11 cellular contexts compared by ENCODE assay signal in the genomic region with DNA sequence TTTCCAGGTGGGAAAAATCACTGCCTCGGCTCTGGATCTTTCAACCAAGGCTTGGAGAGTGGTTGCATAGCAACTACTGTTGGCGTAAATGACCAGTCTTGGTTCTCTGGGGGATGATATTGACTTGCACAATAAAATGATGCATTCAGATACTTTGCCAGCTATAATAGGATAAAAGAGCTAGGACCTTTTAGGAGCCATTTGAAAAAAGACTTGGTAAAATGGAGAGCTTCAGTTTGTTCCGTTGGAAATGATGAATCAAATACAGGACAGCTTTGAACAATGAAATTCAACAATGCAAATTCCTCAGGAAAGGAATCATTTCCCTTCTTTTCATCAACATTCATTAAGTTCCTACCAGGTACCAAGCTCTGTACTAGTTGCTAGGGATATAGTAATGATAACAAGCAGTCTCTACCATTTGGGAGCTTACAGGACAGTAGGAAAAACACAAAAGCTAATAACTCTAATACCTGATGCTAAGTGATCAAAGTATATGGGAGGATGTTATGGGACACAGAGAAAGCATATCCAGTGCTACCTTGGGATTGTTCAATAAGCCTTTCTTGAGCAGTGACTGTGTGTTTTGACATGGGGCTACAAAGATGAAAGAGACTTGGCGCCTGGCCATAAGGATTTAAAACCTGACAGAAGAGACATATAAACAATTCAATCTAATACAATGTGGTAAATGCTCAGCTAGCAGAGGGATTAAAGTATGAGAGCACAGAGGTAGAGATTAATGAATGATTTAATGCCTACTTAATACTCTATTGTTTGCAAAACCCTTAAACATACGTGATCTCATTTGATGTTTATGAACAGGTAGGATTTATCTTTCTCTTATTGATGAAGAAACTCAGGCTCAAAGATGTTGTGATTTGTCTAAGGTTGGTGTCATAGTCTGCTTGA.
DNase-seq lines count a peak whose midpoint lies in the region; ATAC-seq, FAIRE-seq and TF ChIP-seq lines count a peak whose summit lies in the region.
"Had no signal": no experiment of that assay in that cellular context is flagged by ENCODE, and none has a peak within 500 bp of the region (broad histone marks: within the 10 kb centered on the region; RNA-seq: fewer than 3 reads in every experiment).

No MANE protein-coding gene starts in this region.

- H3K18ac ChIP-seq in mesendoderm (ENCODE audit: low read length) = no peak overlapping the region

- H3K79me2 ChIP-seq in mesendoderm (ENCODE audit: control insufficient read depth, insufficient read depth, low read length) (no peaks in the 10 kb centered on the region), HepG2 (ENCODE audit: insufficient read depth, low read length) (no peaks in the 10 kb centered on the region)

- no peak for FAIRE-seq in HepG2 (lab: Jason Lieb, UNC)

- H3K27ac Mint-ChIP-seq in CD4-positive, alpha-beta memory T cell = peak overlapping the region in 6 of 7 donors; percentile 2 to 84 (median 12)
- H3K27ac Mint-ChIP-seq in activated CD8-positive, alpha-beta T cell treated with anti-CD3 and anti-CD28 coated beads, Interleukin-2, amount 10 ng/mL, durations not matched to agents 7 days and 5 days = no peak overlapping the region

- H3K23ac ChIP-seq in mesendoderm (ENCODE audit: low read length) = peak overlapping the region; percentile 20

- no peaks in the 10 kb centered on the region for H3K27me3 ChIP-seq in CD4-positive, alpha-beta memory T cell (ENCODE audit: insufficient read depth, low read length)
- H3K27me3 ChIP-seq in endocrine pancreas (ENCODE audit: control insufficient read depth, insufficient read depth, low read length) (no peaks in the 10 kb centered on the region), mesendoderm (ENCODE audit: insufficient read depth, low read length, poor library complexity) (no peaks in the 10 kb centered on the region), HepG2 (ENCODE audit: control insufficient read depth in 1 of 2, insufficient read depth in 2 of 2, low read length in 2 of 2) (0 out of 5 replicates have a peak, but pooled peaks cover 0 to 3% of the 10 kb centered on the region in 2 experiments), tibial nerve (no peaks in the 10 kb centered on the region)
- H3K27me3 ChIP-seq: spleen had no signal

- H3K4me3 ChIP-seq in CD4-positive, alpha-beta memory T cell (ENCODE audit: low read length in 2 of 2) = no peak overlapping the region
- peak overlapping the region; percentile 38 for H3K4me3 ChIP-seq in endocrine pancreas (ENCODE audit: control insufficient read depth, insufficient read depth, low read length)
- no peak overlapping the region for H3K4me3 ChIP-seq in mesendoderm (ENCODE audit: low read length)
- H3K4me3 ChIP-seq in HepG2 (replicated peaks in 1 of 3; ENCODE audit: insufficient read depth in 1 of 3, low read depth in 2 of 3, low read length in 3 of 3) = no peak overlapping the region
- H3K4me3 ChIP-seq in tibial nerve = no peak overlapping the region
- H3K4me3 ChIP-seq: spleen had no signal

- no CpG with 5 or more reads among the region's 5 CpGs for WGBS in mesendoderm (ENCODE audit: extremely low coverage, insufficient coverage, low lambda C conversion rate)
- WGBS in HepG2 (ENCODE audit: low lambda C conversion rate) = 38% methylated on average over 5 of the region's 5 CpGs
- 74 to 77% methylated on average over 5 of the region's 5 CpGs for WGBS in tibial nerve, 2 donors

- TF ChIP-seq CTCF in HepG2 (CRISPR knock-in tag; IDR thresholded peaks at IDR 0.05) = no peak
- TF ChIP-seq CTCF in tibial nerve (IDR thresholded peaks at IDR 0.05) = no peak

- no peak overlapping the region for H2AFZ ChIP-seq in HepG2 (ENCODE audit: low read length)

- ATAC-seq in activated CD8-positive, alpha-beta T cell treated with anti-CD3 and anti-CD28 coated beads, Interleukin-2, amount 10 ng/mL, durations not matched to agents 7 days and 5 days = no peak
- ATAC-seq in HepG2 = no peak

- no peak overlapping the region for H3K4ac ChIP-seq in mesendoderm (ENCODE audit: low read depth, low read length)

- peaks cover 58 to 75% (median 69%) of the 10 kb centered on the region in 4 donors for H3K4me1 Mint-ChIP-seq in CD4-positive, alpha-beta memory T cell
- H3K4me1 Mint-ChIP-seq in activated CD8-positive, alpha-beta T cell treated with anti-CD3 and anti-CD28 coated beads, Interleukin-2, amount 10 ng/mL, durations not matched to agents 7 days and 5 days (ENCODE audit: low read depth) = peaks cover 54% of the 10 kb centered on the region

- peak overlapping the region in 2 of 8 donors; percentile 21 to 83 for H3K4me3 Mint-ChIP-seq in CD4-positive, alpha-beta memory T cell
- no peak overlapping the region for H3K4me3 Mint-ChIP-seq in activated CD8-positive, alpha-beta T cell treated with anti-CD3 and anti-CD28 coated beads, Interleukin-2, amount 10 ng/mL, durations not matched to agents 7 days and 5 days

- DNase-seq in CD4-positive, alpha-beta memory T cell = no peak
- DNase-seq in NCI-H2227 treated with DMSO at 0.1 percent for 48 hours (lab: John Stamatoyannopoulos, UW) = peak; percentile 4
- DNase-seq in mesendoderm = peak; percentile 8
- no peak for DNase-seq in activated CD8-positive, alpha-beta T cell treated with anti-CD3 and anti-CD28 coated beads, Interleukin-2, amount 10 ng/mL, durations not matched to agents 7 days and 5 days
- no peak for DNase-seq in HepG2 (ENCODE audit: low spot score)
- DNase-seq in stimulated activated CD8-positive, alpha-beta memory T cell treated with anti-CD3 and anti-CD28 coated beads, Interleukin-4, amount 100 ng/mL, for 48 hours = no peak
- DNase-seq in tibial nerve (ENCODE audit: low spot score in 2 of 2) = no peak
- DNase-seq: activated naive CD4-positive, alpha-beta T cell treated with anti-CD3 and anti-CD28 coated beads, Interleukin-2, amount 50 U/mL, for 16 hours; NCI-H1694 treated with DMSO at 0.1 percent for 48 hours; spleen had no signal

- no peak for TF ChIP-seq RAD21 in HepG2 (CRISPR knock-in tag; IDR thresholded peaks at IDR 0.05)

- intact Hi-C loops in CD4-positive, alpha-beta memory T cell (cut with micrococcal nuclease) = no loop called here
- intact Hi-C loops in HepG2 (cut with micrococcal nuclease; ENCODE audit: unreplicated experiment) = no loop called here

- H4K5ac ChIP-seq in mesendoderm (ENCODE audit: low read length) = no peak overlapping the region

- H3K79me1 ChIP-seq in mesendoderm (ENCODE audit: low read length) = no peaks in the 10 kb centered on the region

- no peak overlapping the region for H3K9ac ChIP-seq in endocrine pancreas (ENCODE audit: control insufficient read depth, insufficient read depth, low read length)
- no peak overlapping the region for H3K9ac ChIP-seq in mesendoderm (ENCODE audit: low read length)
- no peak overlapping the region for H3K9ac ChIP-seq in HepG2 (ENCODE audit: insufficient read depth, low read depth, low read length)

- in situ Hi-C loops in HepG2 (cut with HindIII; ENCODE audit: extremely low pct_ligation_motif_present, low pct_unique_long_range_greater_than_20kb) = no loop called here

- no peak overlapping the region for H2BK120ac ChIP-seq in mesendoderm (ENCODE audit: low read depth, low read length)

- TF ChIP-seq EP300 in HepG2 (IDR thresholded peaks at IDR 0.05; ENCODE audit: low read depth in 2 of 2, low read length in 2 of 2) (no peak), HepG2 (CRISPR knock-in tag; IDR thresholded peaks at IDR 0.05; ENCODE audit: borderline replicate concordance) (no peak), tibial nerve (IDR thresholded peaks at IDR 0.05) (peak in 1 of 2 donors; percentile 47)

- POLR2A ChIA-PET in CD4-positive, alpha-beta memory T cell (lab: Charles Lee; ENCODE audit: partially characterized antibody) = interaction anchor here (0.9 to 1.8 kb wide), 5 partner anchors 9 to 378 kb away, joined by 3 to 6 read pairs (median 4); no protein-coding TSS in a partner anchor
- POLR2A ChIA-PET in activated CD8-positive, alpha-beta T cell treated with anti-CD3 and anti-CD28 coated beads, Interleukin-2, amount 10 ng/mL, durations not matched to agents 7 days and 5 days (lab: Charles Lee) = no interaction called here
- POLR2A ChIA-PET in HepG2 (lab: Yijun Ruan, JAX) = no interaction called here

- no peak overlapping the region for H2BK15ac ChIP-seq in mesendoderm (replicated peaks; ENCODE audit: low read depth)

- no peak overlapping the region for H2BK5ac ChIP-seq in mesendoderm (ENCODE audit: low read length)

- TF ChIP-seq POLR2A in HepG2 (IDR thresholded peaks at IDR 0.05; ENCODE audit: insufficient read depth in 1 of 2, low read depth in 2 of 2, low read length in 2 of 2) (no peak), tibial nerve (IDR thresholded peaks at IDR 0.05) (no peak)

- H3K56ac ChIP-seq in mesendoderm (ENCODE audit: low read length) = no peak overlapping the region

- H3K4me1 ChIP-seq in CD4-positive, alpha-beta memory T cell (ENCODE audit: insufficient read depth, low read length) = peaks cover 82% of the 10 kb centered on the region
- H3K4me1 ChIP-seq in endocrine pancreas (ENCODE audit: control insufficient read depth, insufficient read depth, low read length) = peaks cover 6% of the 10 kb centered on the region
- peaks cover 3% of the 10 kb centered on the region for H3K4me1 ChIP-seq in mesendoderm (ENCODE audit: control insufficient read depth, low read depth, low read length)
- no peaks in the 10 kb centered on the region for H3K4me1 ChIP-seq in HepG2 (ENCODE audit: insufficient read depth, low read length)
- H3K4me1 ChIP-seq in tibial nerve = peaks cover 2 to 48% (median 20%) of the 10 kb centered on the region in 4 donors

- no peak overlapping the region for H2AK5ac ChIP-seq in mesendoderm (ENCODE audit: low read length)

- no peaks in the 10 kb centered on the region for H3K36me3 Mint-ChIP-seq in CD4-positive, alpha-beta memory T cell
- H3K36me3 Mint-ChIP-seq in activated CD8-positive, alpha-beta T cell treated with anti-CD3 and anti-CD28 coated beads, Interleukin-2, amount 10 ng/mL, durations not matched to agents 7 days and 5 days (ENCODE audit: low read depth) = peaks cover 33% of the 10 kb centered on the region

- CTCF ChIA-PET in CD4-positive, alpha-beta memory T cell (lab: Charles Lee; ENCODE audit: partially characterized antibody) = interaction anchor here (1.2 to 2.4 kb wide), 6 partner anchors 8 to 378 kb away, joined by 3 to 14 read pairs (median 5); no protein-coding TSS in a partner anchor
- CTCF ChIA-PET in activated CD8-positive, alpha-beta T cell treated with anti-CD3 and anti-CD28 coated beads, Interleukin-2, amount 10 ng/mL, durations not matched to agents 7 days and 5 days (lab: Charles Lee) = interaction anchor here (1.1 to 2.2 kb wide), 5 partner anchors 9 to 422 kb away, joined by 3 to 5 read pairs (median 3); no protein-coding TSS in a partner anchor
- CTCF ChIA-PET in HepG2 (lab: Yijun Ruan, JAX; ENCODE audit: low intra/inter-chr PET ratio, low total read pairs) = no interaction called here

- no peaks in the 10 kb centered on the region for H3K36me3 ChIP-seq in CD4-positive, alpha-beta memory T cell (ENCODE audit: insufficient read depth, low read length)
- no peaks in the 10 kb centered on the region for H3K36me3 ChIP-seq in endocrine pancreas (ENCODE audit: control insufficient read depth, insufficient read depth, low read length)
- H3K36me3 ChIP-seq in mesendoderm (ENCODE audit: control insufficient read depth, insufficient read depth, low read length) = no peaks in the 10 kb centered on the region
- H3K36me3 ChIP-seq in HepG2 (replicated peaks in 1 of 2; ENCODE audit: control insufficient read depth in 1 of 2, insufficient read depth in 2 of 2, low read length in 2 of 2) = no peaks in the 10 kb centered on the region
- no peaks in the 10 kb centered on the region for H3K36me3 ChIP-seq in tibial nerve
- H3K36me3 ChIP-seq: spleen had no signal

- BruUV-seq in HepG2 (replicated peaks; lab: Mats Ljungman, UMichigan) = no TSS peak

- H3K4me2 ChIP-seq in mesendoderm (ENCODE audit: low read length) (no peak overlapping the region), HepG2 (ENCODE audit: low read depth, low read length) (no peak overlapping the region)

- H4K20me1 ChIP-seq in HepG2 (ENCODE audit: insufficient read depth, low read length) = no peaks in the 10 kb centered on the region

- H4K8ac ChIP-seq in mesendoderm (ENCODE audit: low read depth, low read length) = no peak overlapping the region

- H3K9me3 Mint-ChIP-seq in CD4-positive, alpha-beta memory T cell = peaks cover 0 to 2% (median 0%) of the 10 kb centered on the region in 8 donors
- H3K9me3 Mint-ChIP-seq in activated CD8-positive, alpha-beta T cell treated with anti-CD3 and anti-CD28 coated beads, Interleukin-2, amount 10 ng/mL, durations not matched to agents 7 days and 5 days (ENCODE audit: insufficient read depth) = peaks cover 4% of the 10 kb centered on the region

- no peak overlapping the region for H3K27ac ChIP-seq in CD4-positive, alpha-beta memory T cell (ENCODE audit: low read depth, low read length)
- H3K27ac ChIP-seq in mesendoderm (ENCODE audit: low read depth, low read length) (no peak overlapping the region), HepG2 (ENCODE audit: extremely low read length, insufficient read depth, low read length) (no peak overlapping the region), tibial nerve (peak overlapping the region in 1 of 4 donors; percentile 30)

- no peaks in the 10 kb centered on the region for H3K27me3 Mint-ChIP-seq in CD4-positive, alpha-beta memory T cell
- H3K27me3 Mint-ChIP-seq in activated CD8-positive, alpha-beta T cell treated with anti-CD3 and anti-CD28 coated beads, Interleukin-2, amount 10 ng/mL, durations not matched to agents 7 days and 5 days (ENCODE audit: low read depth) = no peaks in the 10 kb centered on the region

- no peaks in the 10 kb centered on the region for H3K9me3 ChIP-seq in CD4-positive, alpha-beta memory T cell (ENCODE audit: control insufficient read depth in 1 of 2, low read length in 2 of 2)
- no peaks in the 10 kb centered on the region for H3K9me3 ChIP-seq in endocrine pancreas (ENCODE audit: control insufficient read depth, low read length)
- no peaks in the 10 kb centered on the region for H3K9me3 ChIP-seq in HepG2 (ENCODE audit: low read length)
- H3K9me3 ChIP-seq in tibial nerve = no peaks in the 10 kb centered on the region
- H3K9me3 ChIP-seq: spleen had no signal

Comparison
In these comparisons a context has a peak if more than half of its experiments do, and no peak if none do; other contexts are left out.
1. DNase-seq: peak in NCI-H2227 treated with DMSO at 0.1 percent for 48 hours (single experiment) and mesendoderm (single experiment); none in CD4-positive, alpha-beta memory T cell (0 of 5), activated CD8-positive, alpha-beta T cell treated with anti-CD3 and anti-CD28 coated beads, Interleukin-2, amount 10 ng/mL, durations not matched to agents 7 days and 5 days (single experiment), HepG2 (single experiment), stimulated activated CD8-positive, alpha-beta memory T cell treated with anti-CD3 and anti-CD28 coated beads, Interleukin-4, amount 100 ng/mL, for 48 hours (single experiment) and tibial nerve (0 of 2).